In the genomic region with DNA sequence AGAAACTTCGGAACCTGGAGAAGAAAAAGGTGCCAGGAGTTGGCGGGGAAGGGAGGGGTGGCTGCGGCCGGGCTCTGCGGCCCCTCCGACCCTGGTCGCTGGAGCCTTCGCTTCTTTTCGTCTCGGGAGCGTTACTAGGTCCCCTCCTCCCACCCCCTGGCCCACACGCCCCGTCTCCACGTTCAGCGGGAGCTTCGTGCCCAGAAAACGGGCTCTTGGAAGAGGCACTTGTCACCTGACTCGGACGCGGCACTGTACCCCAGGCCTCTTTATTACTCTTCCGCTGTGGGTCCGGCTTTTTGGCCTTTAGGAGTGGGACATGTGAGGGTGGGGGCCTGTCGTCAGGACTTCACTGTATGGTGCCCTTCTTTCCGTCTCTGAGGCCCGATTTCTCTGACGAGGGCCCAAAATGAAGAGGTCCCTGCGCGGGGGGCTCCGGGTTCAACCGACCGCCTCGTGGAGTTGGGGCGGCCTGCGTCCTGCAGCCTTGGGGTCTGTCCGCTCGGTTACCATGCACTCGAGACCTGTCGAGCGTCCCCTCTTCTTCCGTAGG, we compare ENCODE assay signal across 8 cellular contexts.
DNase-seq lines count a peak whose midpoint lies in the region; ATAC-seq and TF ChIP-seq lines count a peak whose summit lies in the region.

No MANE protein-coding gene starts in this region.

- H3K36me3 ChIP-seq in HEK293 (ENCODE audit: control insufficient read depth in 2 of 2, insufficient read depth in 1 of 2, low read length in 2 of 2): peaks cover 8 to 38% of the 10 kb centered on the region in 2 experiments
- peaks cover 0 to 20% of the 10 kb centered on the region in 2 donors for H3K36me3 ChIP-seq in muscle layer of duodenum (ENCODE audit: control insufficient read depth in 1 of 2, insufficient read depth in 2 of 2, low read length in 2 of 2)

- H3K36me3 Mint-ChIP-seq in effector memory CD8-positive, alpha-beta T cell (ENCODE audit: insufficient read depth): peaks cover 26% of the 10 kb centered on the region

- CTCF ChIA-PET in HEK293 (lab: Yijun Ruan, JAX): interaction anchor here (0.6 to 3.2 kb wide), 3 partner anchors 55 to 237 kb away, joined by 3 to 18 read pairs (median 3); no protein-coding TSS in a partner anchor

- POLR2A ChIA-PET in HEK293 (lab: Yijun Ruan, JAX): interaction anchor here (0.6 to 1.6 kb wide), 5 partner anchors 12 to 335 kb away, joined by 3 to 10 read pairs (median 4); a partner anchor contains a TSS

- no peaks in the 10 kb centered on the region for H3K27me3 ChIP-seq in muscle layer of duodenum (ENCODE audit: low read depth, low read length)

- H3K4me1 Mint-ChIP-seq in effector memory CD8-positive, alpha-beta T cell (ENCODE audit: low read depth in 2 of 2): peaks cover 14 to 18% of the 10 kb centered on the region in 2 donors

- H3K4me3 ChIP-seq in HEK293 (ENCODE audit: low read depth, low read length) (peak overlapping the region; percentile 98), muscle layer of duodenum (ENCODE audit: low read depth in 1 of 2, low read length in 2 of 2) (peak overlapping the region; percentile 90 to 98)

- H3K9me3 Mint-ChIP-seq in effector memory CD8-positive, alpha-beta T cell: no peaks in the 10 kb centered on the region

- DNase-seq in CD1c-positive myeloid dendritic cell (ENCODE audit: extremely low spot score): peak; percentile 23
- peak; percentile 3 to 15 for DNase-seq in activated CD4-positive, alpha-beta T cell treated with anti-CD3 and anti-CD28 coated beads for 24 hours (ENCODE audit: low read depth in 2 of 2)
- peak in 1 of 3 experiments; percentile 1 for DNase-seq in effector memory CD8-positive, alpha-beta T cell
- DNase-seq in substantia nigra (lab: John Stamatoyannopoulos, UW): peak in 22 of 49 donors; percentile 1 to 54 (median 32)
- no peak for DNase-seq in hippocampal formation (lab: John Stamatoyannopoulos, UW)

- ATAC-seq in effector memory CD8-positive, alpha-beta T cell (replicated peaks): no peak
- ATAC-seq in HG02610 (IDR thresholded peaks at IDR 0.05; ENCODE audit: unreplicated experiment): no peak

- peaks cover 12% of the 10 kb centered on the region for H3K4me1 ChIP-seq in HEK293 (ENCODE audit: control insufficient read depth, insufficient read depth, low read length)
- H3K4me1 ChIP-seq in muscle layer of duodenum (ENCODE audit: control insufficient read depth in 1 of 2, insufficient read depth in 2 of 2, low read length in 2 of 2): peaks cover 27 to 46% of the 10 kb centered on the region in 2 donors

- peak overlapping the region; percentile 96 to 98 for H3K27ac Mint-ChIP-seq in effector memory CD8-positive, alpha-beta T cell

- H3K4me3 Mint-ChIP-seq in effector memory CD8-positive, alpha-beta T cell: peak overlapping the region; percentile 94 to 99

- TF ChIP-seq CTCF in HEK293 (tag by site-specific recombination; IDR thresholded peaks at IDR 0.05): no peak

- no peaks in the 10 kb centered on the region for H3K27me3 Mint-ChIP-seq in effector memory CD8-positive, alpha-beta T cell

- H3K9me3 ChIP-seq in HEK293 (ENCODE audit: control insufficient read depth, insufficient read depth, low read depth, low read length) (no peaks in the 10 kb centered on the region), muscle layer of duodenum (ENCODE audit: control insufficient read depth in 1 of 2, low read length in 2 of 2) (no peaks in the 10 kb centered on the region)

- H3K27ac ChIP-seq in HEK293 (ENCODE audit: extremely low read depth, low read depth, low read length) (peak overlapping the region; percentile 97), muscle layer of duodenum (ENCODE audit: low read length) (peak overlapping the region; percentile 94), substantia nigra (ENCODE audit: low read depth, low read length, poor library complexity, severe bottlenecking) (peak overlapping the region; percentile 97)

TF ChIP-seq in HEK293, 187 proteins besides CTCF, POLR2A, EP300 and RAD21:
- TF ChIP-seq ZBTB8A (tag by site-specific recombination; IDR thresholded peaks at IDR 0.05) (peak; percentile 40; the same call in 1 of the 2 replicates), ZFP37 (tag by site-specific recombination; IDR thresholded peaks at IDR 0.05) (no peak), ZXDB (tag by site-specific recombination; IDR thresholded peaks at IDR 0.05) (0 out of 2 replicates have a peak, but pooled peaks have one; percentile 23), KLF1 (tag by site-specific recombination; IDR thresholded peaks at IDR 0.05) (no peak), YY2 (tag by site-specific recombination; IDR thresholded peaks at IDR 0.05) (no peak), ZNF747 (tag by site-specific recombination; IDR thresholded peaks at IDR 0.05) (no peak), ZNF19 (tag by site-specific recombination; IDR thresholded peaks at IDR 0.05; ENCODE audit: low read depth) (no peak)

Comparison
In these comparisons a context has a peak if more than half of its experiments do, and no peak if none do; other contexts are left out.
1. DNase-seq: peak in CD1c-positive myeloid dendritic cell (single experiment) and activated CD4-positive, alpha-beta T cell treated with anti-CD3 and anti-CD28 coated beads for 24 hours (2 of 2); none in hippocampal formation (0 of 2).
2. Peak in every context shown above with its lines, with median percentiles within 50 percentile points of each other: H3K27ac ChIP-seq.